ENCODE assay signal across 13 cellular contexts in the genomic region with DNA sequence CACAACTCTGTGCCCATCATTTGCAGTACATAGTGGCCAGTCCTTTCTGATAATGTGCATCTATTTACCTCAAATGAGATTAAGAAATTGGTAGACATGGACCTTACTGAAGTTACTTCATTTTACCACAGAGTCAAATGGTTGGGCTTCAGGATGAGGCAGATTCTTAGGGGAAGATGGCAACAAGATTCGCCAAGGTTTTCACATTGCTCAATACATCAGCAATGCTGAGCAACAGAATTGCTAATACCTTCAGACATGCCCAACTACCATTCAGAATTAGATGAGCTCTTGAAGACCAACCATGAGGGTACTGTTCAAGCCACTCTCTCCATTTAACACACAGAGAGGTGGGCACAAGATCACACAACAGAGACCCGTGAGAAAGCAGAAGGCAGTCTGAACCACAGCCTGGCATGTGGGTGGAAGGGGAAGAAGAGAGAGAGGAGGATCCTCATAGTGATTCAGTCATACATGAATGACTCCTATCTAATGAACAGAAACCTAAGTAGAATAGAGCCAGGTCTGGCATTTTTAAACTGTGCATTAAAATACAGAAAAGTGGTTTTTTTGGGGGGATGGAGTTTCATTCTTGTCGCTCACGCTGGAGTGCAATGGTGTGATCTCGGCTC. TPM values are rescaled to one million over a fixed set of nuclear protein-coding genes. Genes with fewer than 3 reads are reported as not detected.
DNase-seq lines count a peak whose midpoint lies in the region; ATAC-seq lines count a peak whose summit lies in the region.
"Had no signal": no experiment of that assay in that cellular context is flagged by ENCODE, and none has a peak within 500 bp of the region (broad histone marks: within the 10 kb centered on the region; RNA-seq: fewer than 3 reads in every experiment).

No MANE protein-coding gene starts in this region.

- peaks cover 27% of the 10 kb centered on the region for H3K27me3 Mint-ChIP-seq in activated T-cell treated with anti-CD3 and anti-CD28 coated beads, Interleukin-2, amount 50 U/mL, for 72 hours (ENCODE audit: low read depth)
- peaks cover 9% of the 10 kb centered on the region for H3K27me3 Mint-ChIP-seq in activated T-helper 17 cell treated with anti-CD3 and anti-CD28 coated beads, Interleukin-2, amount 50 U/mL, for 72 hours

- H3K27ac Mint-ChIP-seq in activated T-cell treated with anti-CD3 and anti-CD28 coated beads, Interleukin-2, amount 50 U/mL, for 72 hours: no peak overlapping the region
- H3K27ac Mint-ChIP-seq in activated T-helper 17 cell treated with anti-CD3 and anti-CD28 coated beads, Interleukin-2, amount 50 U/mL, for 72 hours: no peak overlapping the region

- no peaks in the 10 kb centered on the region for H3K9me3 Mint-ChIP-seq in activated T-cell treated with anti-CD3 and anti-CD28 coated beads, Interleukin-2, amount 50 U/mL, for 72 hours
- H3K9me3 Mint-ChIP-seq in activated T-helper 17 cell treated with anti-CD3 and anti-CD28 coated beads, Interleukin-2, amount 50 U/mL, for 72 hours: no peaks in the 10 kb centered on the region
- H3K9me3 Mint-ChIP-seq: activated T-cell treated with anti-CD3 and anti-CD28 coated beads, Interleukin-2, amount 50 U/mL, for 24 hours had no signal

- peaks cover 12% of the 10 kb centered on the region for H3K4me1 Mint-ChIP-seq in activated T-cell treated with anti-CD3 and anti-CD28 coated beads, Interleukin-2, amount 50 U/mL, for 72 hours (ENCODE audit: low read depth)
- no peaks in the 10 kb centered on the region for H3K4me1 Mint-ChIP-seq in activated T-helper 17 cell treated with anti-CD3 and anti-CD28 coated beads, Interleukin-2, amount 50 U/mL, for 72 hours

- no peaks in the 10 kb centered on the region for H3K36me3 Mint-ChIP-seq in activated T-cell treated with anti-CD3 and anti-CD28 coated beads, Interleukin-2, amount 50 U/mL, for 72 hours (ENCODE audit: insufficient read depth in 2 of 2)
- no peaks in the 10 kb centered on the region for H3K36me3 Mint-ChIP-seq in activated T-helper 17 cell treated with anti-CD3 and anti-CD28 coated beads, Interleukin-2, amount 50 U/mL, for 72 hours (ENCODE audit: low read depth)

- ATAC-seq in activated T-cell treated with anti-CD3 and anti-CD28 coated beads, Interleukin-2, amount 50 U/mL, for 72 hours (replicated peaks in 1 of 2): peak; percentile 80 to 86
- ATAC-seq in HG02885 (IDR thresholded peaks at IDR 0.05; ENCODE audit: poor library complexity, unreplicated experiment): peak; percentile 82
- ATAC-seq in activated T-helper 17 cell treated with anti-CD3 and anti-CD28 coated beads, Interleukin-2, amount 50 U/mL, for 72 hours (replicated peaks): peak; percentile 68
- no peak for ATAC-seq in GM18858 (IDR thresholded peaks at IDR 0.05; ENCODE audit: unreplicated experiment)
- ATAC-seq: HepG2 had no signal

- H3K4me3 Mint-ChIP-seq in activated T-cell treated with anti-CD3 and anti-CD28 coated beads, Interleukin-2, amount 50 U/mL, for 72 hours: no peak overlapping the region
- no peak overlapping the region for H3K4me3 Mint-ChIP-seq in activated T-helper 17 cell treated with anti-CD3 and anti-CD28 coated beads, Interleukin-2, amount 50 U/mL, for 72 hours
- H3K4me3 Mint-ChIP-seq: activated T-cell treated with anti-CD3 and anti-CD28 coated beads, Interleukin-2, amount 50 U/mL, for 24 hours had no signal

- DNase-seq in activated T-cell treated with anti-CD3 and anti-CD28 coated beads, Interleukin-2, amount 50 U/mL, for 72 hours: peak in 1 of 2 donors; percentile 18
- no peak for DNase-seq in activated T-cell treated with anti-CD3 and anti-CD28 coated beads, Interleukin-2, amount 50 U/mL, for 48 hours
- peak; percentile 41 for DNase-seq in stimulated activated CD8-positive, alpha-beta memory T cell treated with anti-CD3 and anti-CD28 coated beads, Interleukin-4, amount 100 ng/mL, for 48 hours
- DNase-seq in amniotic stem cell (lab: John Stamatoyannopoulos, UW): no peak
- no peak for DNase-seq in NCI-H446 treated with DMSO at 0.1 percent for 48 hours (lab: John Stamatoyannopoulos, UW)
- DNase-seq: activated T-cell treated with anti-CD3 and anti-CD28 coated beads, Interleukin-2, amount 50 U/mL, for 24 hours; mesenchymal stem cell; NCI-H82; SHP77 treated with DMSO at 0.1 percent for 48 hours had no signal

RNA-seq across cellular contexts. Expression of gene CPM, which starts 28.5 kb away (rescaled TPM):
- 10 to 100 TPM in 1 of 2 donors, 1 to 10 TPM in 1; 8.4 to 17.7 TPM for total RNA-seq in activated T-cell treated with anti-CD3 and anti-CD28 coated beads, Interleukin-2, amount 50 U/mL, for 72 hours
- total RNA-seq in activated T-helper 17 cell treated with anti-CD3 and anti-CD28 coated beads, Interleukin-2, amount 50 U/mL, for 72 hours: 1 to 10 TPM; 3.6 to 6.3 TPM
- total RNA-seq: HepG2 had no signal
